Comparison of ENCODE assay signal across 25 cellular contexts in the genomic region with DNA sequence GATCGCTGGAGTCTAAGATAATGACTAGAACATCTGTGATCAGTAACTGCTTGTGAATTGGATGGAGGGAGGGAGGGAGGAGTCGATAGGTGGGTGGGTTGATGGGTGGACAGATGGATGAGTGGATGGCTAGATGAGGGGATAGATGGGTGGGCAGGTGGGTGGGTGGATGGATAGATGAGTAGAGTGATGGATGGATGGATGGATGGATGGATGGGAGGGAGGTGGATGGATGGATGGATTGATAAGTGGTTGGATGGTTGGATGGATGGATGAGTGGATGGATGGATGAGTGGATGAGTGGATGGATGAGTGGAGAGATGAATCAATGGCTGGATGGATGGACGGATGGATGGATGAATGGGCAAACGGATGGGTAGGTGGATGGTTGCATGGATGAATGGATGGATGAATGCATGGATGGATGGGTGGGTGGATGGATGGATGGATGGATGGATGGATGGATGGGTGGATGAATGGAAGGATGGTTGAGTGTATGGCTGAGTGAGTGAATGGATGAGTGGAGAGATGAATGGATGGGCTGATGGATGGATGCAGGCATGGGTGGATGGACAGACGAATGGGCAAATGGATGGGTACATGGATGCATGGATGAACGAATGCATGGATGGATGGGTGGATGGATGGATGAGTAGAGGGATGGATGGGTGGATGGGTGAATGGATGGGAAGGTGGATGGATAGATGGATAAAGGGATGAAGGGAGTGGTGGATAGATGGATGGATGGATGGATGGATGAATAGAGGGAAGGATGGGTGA.
"Had no signal": no experiment of that assay in that cellular context is flagged by ENCODE, and none has a peak within 500 bp of the region (broad histone marks: within the 10 kb centered on the region; RNA-seq: fewer than 3 reads in every experiment).

No MANE protein-coding gene starts in this region.

- H3K27ac Mint-ChIP-seq: immature natural killer cell; memory B cell; nephron; neural progenitor cell; stimulated activated effector memory CD8-positive, alpha-beta T cell treated with anti-CD3 and anti-CD28 coated beads, Interleukin-12 subunit alpha, Interleukin-12 subunit beta, amount 100 ng/mL, for 72 hours; type B pancreatic cell had no signal

- H3K36me3 Mint-ChIP-seq: memory B cell; neural progenitor cell; stimulated activated effector memory CD8-positive, alpha-beta T cell treated with anti-CD3 and anti-CD28 coated beads, Interleukin-12 subunit alpha, Interleukin-12 subunit beta, amount 100 ng/mL, for 72 hours; type B pancreatic cell had no signal

- H3K9me3 ChIP-seq: esophagus muscularis mucosa, prostate gland, right atrium auricular region, sigmoid colon, stomach, thyroid gland had no signal

- H3K36me3 ChIP-seq: esophagus muscularis mucosa, neural progenitor cell, prostate gland, right atrium auricular region, sigmoid colon, stomach, thyroid gland had no signal

- DNase-seq: dermis blood vessel endothelial cell; effector memory CD4-positive, alpha-beta T cell; hypothalamus; immature natural killer cell; islet precursor cell; left ventricle myocardium superior; nucleus accumbens; stimulated activated CD4-positive, alpha-beta T cell treated with anti-CD3 and anti-CD28 coated beads, Interleukin-2, amount 100 ng/mL, for 24 hours; stimulated activated CD4-positive, alpha-beta T cell treated with anti-CD3 and anti-CD28 coated beads, Interleukin-4, amount 100 ng/mL, for 24 hours; stimulated activated naive CD4-positive, alpha-beta T cell treated with Interleukin-2 at 50 U/mL for 16 hours; stomach; thyroid gland had no signal

- H3K9ac ChIP-seq: neural progenitor cell had no signal

- ATAC-seq: left ventricle myocardium superior; stimulated activated effector memory CD8-positive, alpha-beta T cell treated with anti-CD3 and anti-CD28 coated beads, Interleukin-12 subunit alpha, Interleukin-12 subunit beta, amount 100 ng/mL, for 72 hours had no signal

- H3K4me1 Mint-ChIP-seq: immature natural killer cell; nephron; neural progenitor cell; stimulated activated effector memory CD8-positive, alpha-beta T cell treated with anti-CD3 and anti-CD28 coated beads, Interleukin-12 subunit alpha, Interleukin-12 subunit beta, amount 100 ng/mL, for 72 hours had no signal

- H3K4me3 Mint-ChIP-seq: memory B cell; nephron; neural progenitor cell; stimulated activated effector memory CD8-positive, alpha-beta T cell treated with anti-CD3 and anti-CD28 coated beads, Interleukin-12 subunit alpha, Interleukin-12 subunit beta, amount 100 ng/mL, for 72 hours; type B pancreatic cell had no signal

- H3K9me3 Mint-ChIP-seq: immature natural killer cell; neural progenitor cell; stimulated activated effector memory CD8-positive, alpha-beta T cell treated with anti-CD3 and anti-CD28 coated beads, Interleukin-12 subunit alpha, Interleukin-12 subunit beta, amount 100 ng/mL, for 72 hours; type B pancreatic cell had no signal

- H3K27ac ChIP-seq: coronary artery, esophagus muscularis mucosa, neural progenitor cell, prostate gland, right atrium auricular region, sigmoid colon, stomach, thyroid gland had no signal

- H3K4me1 ChIP-seq: neural progenitor cell, prostate gland, right atrium auricular region, thyroid gland had no signal

- H3K4me2 ChIP-seq: neural progenitor cell had no signal

- H2AFZ ChIP-seq: neural progenitor cell had no signal

- FAIRE-seq: endothelial cell of umbilical vein, frontal cortex had no signal

- H3K27me3 ChIP-seq: right atrium auricular region, thyroid gland had no signal

- H3K4me3 ChIP-seq: coronary artery, esophagus muscularis mucosa, lung, neural progenitor cell, prostate gland, right atrium auricular region, sigmoid colon, stomach, thyroid gland had no signal
